Comparison of ENCODE assay signal across 1 cellular context in the genomic region with DNA sequence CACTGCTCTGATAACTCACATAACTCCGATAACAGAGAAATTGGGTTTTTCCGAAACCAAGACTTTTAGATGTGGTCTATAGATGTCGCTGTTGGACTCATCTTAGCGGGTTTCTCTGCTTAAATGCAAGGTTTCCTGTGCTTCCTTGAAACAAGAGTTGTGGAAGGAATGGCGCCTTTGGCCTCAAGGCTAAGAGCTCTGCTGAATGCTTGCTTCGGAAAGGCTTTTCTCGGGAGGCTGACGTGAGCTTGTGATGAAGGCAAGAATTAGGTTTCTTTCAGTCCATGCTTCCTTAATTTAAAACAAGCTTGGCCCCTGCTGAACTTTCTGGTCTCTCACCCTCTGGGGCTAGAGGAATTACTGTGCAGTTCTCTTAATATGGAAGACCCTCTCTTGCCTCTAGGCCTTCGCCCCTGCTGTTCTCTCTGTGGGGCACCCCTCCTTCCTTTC.
TF ChIP-seq lines count a peak whose summit lies in the region.

No MANE protein-coding gene starts in this region.

TF ChIP-seq in SK-N-SH, 30 proteins besides CTCF, POLR2A, EP300 and RAD21 (continued from another document):
- TF ChIP-seq, protein P1, sequence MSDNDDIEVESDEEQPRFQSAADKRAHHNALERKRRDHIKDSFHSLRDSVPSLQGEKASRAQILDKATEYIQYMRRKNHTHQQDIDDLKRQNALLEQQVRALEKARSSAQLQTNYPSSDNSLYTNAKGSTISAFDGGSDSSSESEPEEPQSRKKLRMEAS (IDR thresholded peaks at IDR 0.05; ENCODE audit: low read depth) = no peak
- TF ChIP-seq TAF1 (IDR thresholded peaks at IDR 0.05; ENCODE audit: borderline replicate concordance, low read depth, low read length) (no peak), FOXM1 (IDR thresholded peaks at IDR 0.05; ENCODE audit: low read depth) (no peak), RCOR1 (IDR thresholded peaks at IDR 0.05; ENCODE audit: low read length) (no peak), SMC3 (IDR thresholded peaks at IDR 0.05; ENCODE audit: low read depth, low read length) (peak; percentile 75), TEAD4 (IDR thresholded peaks at IDR 0.05; ENCODE audit: borderline replicate concordance, insufficient read depth) (no peak)
- TF ChIP-seq, protein P2, sequence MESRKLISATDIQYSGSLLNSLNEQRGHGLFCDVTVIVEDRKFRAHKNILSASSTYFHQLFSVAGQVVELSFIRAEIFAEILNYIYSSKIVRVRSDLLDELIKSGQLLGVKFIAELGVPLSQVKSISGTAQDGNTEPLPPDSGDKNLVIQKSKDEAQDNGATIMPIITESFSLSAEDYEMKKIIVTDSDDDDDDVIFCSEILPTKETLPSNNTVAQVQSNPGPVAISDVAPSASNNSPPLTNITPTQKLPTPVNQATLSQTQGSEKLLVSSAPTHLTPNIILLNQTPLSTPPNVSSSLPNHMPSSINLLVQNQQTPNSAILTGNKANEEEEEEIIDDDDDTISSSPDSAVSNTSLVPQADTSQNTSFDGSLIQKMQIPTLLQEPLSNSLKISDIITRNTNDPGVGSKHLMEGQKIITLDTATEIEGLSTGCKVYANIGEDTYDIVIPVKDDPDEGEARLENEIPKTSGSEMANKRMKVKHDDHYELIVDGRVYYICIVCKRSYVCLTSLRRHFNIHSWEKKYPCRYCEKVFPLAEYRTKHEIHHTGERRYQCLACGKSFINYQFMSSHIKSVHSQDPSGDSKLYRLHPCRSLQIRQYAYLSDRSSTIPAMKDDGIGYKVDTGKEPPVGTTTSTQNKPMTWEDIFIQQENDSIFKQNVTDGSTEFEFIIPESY (IDR thresholded peaks at IDR 0.05; ENCODE audit: borderline replicate concordance, low read depth) = no peak
